10 cellular contexts compared by ENCODE assay signal in genomic region chr17:46020023-46020735, GRCh38. TPM values are rescaled to one million over a fixed set of nuclear protein-coding genes. Genes with fewer than 3 reads are reported as not detected.
DNase-seq lines count a peak whose midpoint lies in the region; ATAC-seq and TF ChIP-seq lines count a peak whose summit lies in the region.
"Had no signal": no experiment of that assay in that cellular context is flagged by ENCODE, and none has a peak within 500 bp of the region (broad histone marks: within the 10 kb centered on the region; RNA-seq: fewer than 3 reads in every experiment).

No MANE protein-coding gene starts in this region.

- no peaks in the 10 kb centered on the region for H4K20me1 ChIP-seq in MM.1S (ENCODE audit: insufficient read depth, low read length)

- H3K9me3 ChIP-seq in prostate gland (no peaks in the 10 kb centered on the region), MM.1S (replicated peaks; ENCODE audit: insufficient read depth, low read length) (no peaks in the 10 kb centered on the region)

- ATAC-seq in GM18909 (IDR thresholded peaks at IDR 0.05; ENCODE audit: poor library complexity, unreplicated experiment) (peak; percentile 52), HG02870 (IDR thresholded peaks at IDR 0.05; ENCODE audit: unreplicated experiment) (no peak), HG03045 (IDR thresholded peaks at IDR 0.05; ENCODE audit: unreplicated experiment) (no peak)

- WGBS in prostate gland: 87% methylated on average over 13 of the region's 13 CpGs

- H3K4me3 ChIP-seq in prostate gland (no peak overlapping the region), MM.1S (ENCODE audit: low read length) (no peak overlapping the region)
- H3K4me3 ChIP-seq: lung had no signal

- H3K36me3 ChIP-seq in prostate gland: no peaks in the 10 kb centered on the region
- H3K36me3 ChIP-seq in MM.1S (replicated peaks; ENCODE audit: insufficient read depth, low read length): no peaks in the 10 kb centered on the region

- H2AFZ ChIP-seq in MM.1S (ENCODE audit: low read length): no peak overlapping the region

- no peak overlapping the region for H3K27ac ChIP-seq in prostate gland
- no peak overlapping the region for H3K27ac ChIP-seq in MM.1S (ENCODE audit: low read length)

- H3K79me2 ChIP-seq in MM.1S (ENCODE audit: low read length): no peaks in the 10 kb centered on the region

- no peak for TF ChIP-seq CTCF in prostate gland (IDR thresholded peaks at IDR 0.05)
- no peak for TF ChIP-seq CTCF in MM.1S (IDR thresholded peaks at IDR 0.05; ENCODE audit: low read length)

- peak; percentile 22 for DNase-seq in activated CD4-positive, alpha-beta T cell treated with anti-CD3 and anti-CD28 coated beads for 1 hour
- peak; percentile 69 for DNase-seq in central memory CD4-positive, alpha-beta T cell
- peak; percentile 11 to 29 for DNase-seq in stimulated activated CD4-positive, alpha-beta T cell treated with anti-CD3 and anti-CD28 coated beads, Interleukin-4, amount 100 ng/mL, for 48 hours (ENCODE audit: low read depth in 2 of 2)
- no peak for DNase-seq in prostate gland (ENCODE audit: low spot score)
- no peak for DNase-seq in MM.1S
- DNase-seq: GDM1 had no signal

- intact Hi-C loops in prostate gland (cut with DNase I): no loop called here

- H3K27me3 ChIP-seq in prostate gland (replicated peaks; ENCODE audit: insufficient read depth) (no peaks in the 10 kb centered on the region), MM.1S (replicated peaks; ENCODE audit: insufficient read depth, low read length) (no peaks in the 10 kb centered on the region)

- no peaks in the 10 kb centered on the region for H3F3A ChIP-seq in MM.1S (ENCODE audit: insufficient read depth, low read length)

- H3K9ac ChIP-seq in MM.1S (ENCODE audit: low read length): no peak overlapping the region

- H3K4me2 ChIP-seq in MM.1S (ENCODE audit: low read depth, low read length): no peak overlapping the region

- H3K4me1 ChIP-seq in prostate gland (replicated peaks) (no peaks in the 10 kb centered on the region), MM.1S (ENCODE audit: low read length) (no peaks in the 10 kb centered on the region)

- TF ChIP-seq POLR2A in prostate gland (IDR thresholded peaks at IDR 0.05): no peak

- no peaks in the 10 kb centered on the region for H3K9me2 ChIP-seq in MM.1S (replicated peaks; ENCODE audit: insufficient read depth, low read length)

RNA-seq across cellular contexts. Expression of gene STH, which starts 21.1 kb away (rescaled TPM):
- not detected for total RNA-seq in prostate gland
- total RNA-seq: lung had no signal

Comparison
In these comparisons a context has a peak if more than half of its experiments do, and no peak if none do; other contexts are left out.
1. DNase-seq: peak in activated CD4-positive, alpha-beta T cell treated with anti-CD3 and anti-CD28 coated beads for 1 hour (single experiment), central memory CD4-positive, alpha-beta T cell (single experiment) and stimulated activated CD4-positive, alpha-beta T cell treated with anti-CD3 and anti-CD28 coated beads, Interleukin-4, amount 100 ng/mL, for 48 hours (2 of 2); none in prostate gland (single experiment) and MM.1S (single experiment).